In the genomic region with DNA sequence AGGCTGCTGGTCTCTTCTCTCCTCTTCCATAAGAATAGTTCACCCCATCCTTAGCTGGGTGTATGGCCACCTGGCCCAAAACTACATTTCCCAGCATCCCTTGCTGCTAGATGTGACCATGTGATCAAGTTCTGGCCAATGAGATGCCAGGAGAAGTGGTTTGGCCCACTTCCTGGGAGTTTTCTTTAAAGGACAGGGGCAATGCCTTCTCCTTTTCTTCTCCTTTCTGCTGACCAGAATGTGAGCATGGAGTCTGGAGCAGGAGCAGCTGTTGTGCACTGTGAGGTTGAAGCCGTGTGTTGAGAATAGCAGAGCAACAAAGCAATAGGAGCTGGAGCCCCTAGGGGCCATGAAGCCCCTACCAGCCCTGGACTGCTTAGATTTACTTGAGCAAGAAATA, we compare ENCODE assay signal across 8 cellular contexts. TPM values are rescaled to one million over a fixed set of nuclear protein-coding genes. Genes with fewer than 3 reads are reported as not detected.
DNase-seq lines count a peak whose midpoint lies in the region; ATAC-seq lines count a peak whose summit lies in the region.

No MANE protein-coding gene starts in this region.

- H3K27ac Mint-ChIP-seq in activated naive CD4-positive, alpha-beta T cell treated with anti-CD3 and anti-CD28 coated beads, Interleukin-2, amount 10 ng/mL, durations not matched to agents 7 days and 5 days = peak overlapping the region; percentile 86

- H3K9me3 Mint-ChIP-seq in activated naive CD4-positive, alpha-beta T cell treated with anti-CD3 and anti-CD28 coated beads, Interleukin-2, amount 10 ng/mL, durations not matched to agents 7 days and 5 days = peaks cover 1% of the 10 kb centered on the region

- H3K4me3 Mint-ChIP-seq in activated naive CD4-positive, alpha-beta T cell treated with anti-CD3 and anti-CD28 coated beads, Interleukin-2, amount 10 ng/mL, durations not matched to agents 7 days and 5 days = no peak overlapping the region

- peaks cover 86% of the 10 kb centered on the region for H3K4me1 Mint-ChIP-seq in activated naive CD4-positive, alpha-beta T cell treated with anti-CD3 and anti-CD28 coated beads, Interleukin-2, amount 10 ng/mL, durations not matched to agents 7 days and 5 days

- peaks cover 23% of the 10 kb centered on the region for H3K27me3 Mint-ChIP-seq in activated naive CD4-positive, alpha-beta T cell treated with anti-CD3 and anti-CD28 coated beads, Interleukin-2, amount 10 ng/mL, durations not matched to agents 7 days and 5 days

- intact Hi-C loops in head of caudate nucleus (cut with DNase I) (loop anchor here (10.0 kb wide), 1 partner anchor 59 kb away; no protein-coding TSS in a partner anchor), posterior vena cava (cut with DNase I) (no loop called here)

- H3K36me3 Mint-ChIP-seq in activated naive CD4-positive, alpha-beta T cell treated with anti-CD3 and anti-CD28 coated beads, Interleukin-2, amount 10 ng/mL, durations not matched to agents 7 days and 5 days = no peaks in the 10 kb centered on the region

- DNase-seq in ELR (ENCODE audit: low read depth) = peak; percentile 89
- peak; percentile 81 for DNase-seq in RPMI7951 (ENCODE audit: low read depth)
- peak; percentile 79 for DNase-seq in activated naive CD4-positive, alpha-beta T cell treated with anti-CD3 and anti-CD28 coated beads, Interleukin-2, amount 10 ng/mL, durations not matched to agents 7 days and 5 days
- peak in 41 of 42 donors; percentile 42 to 91 (median 77) for DNase-seq in head of caudate nucleus
- peak; percentile 78 for DNase-seq in pons (ENCODE audit: low spot score)
- DNase-seq in posterior vena cava (ENCODE audit: low spot score) = no peak

- ATAC-seq in HG03159 (IDR thresholded peaks at IDR 0.05; ENCODE audit: unreplicated experiment) (peak; percentile 60), HG02973 (IDR thresholded peaks at IDR 0.05; ENCODE audit: unreplicated experiment) (no peak)

- CTCF ChIA-PET in activated naive CD4-positive, alpha-beta T cell treated with anti-CD3 and anti-CD28 coated beads, Interleukin-2, amount 10 ng/mL, durations not matched to agents 7 days and 5 days (lab: Charles Lee) = interaction anchor here (0.8 to 1.4 kb wide), 4 partner anchors 14 to 445 kb away, joined by 3 to 4 read pairs (median 3); no protein-coding TSS in a partner anchor

RNA-seq across cellular contexts. Expression of a gene that starts 36.8 kb away (rescaled TPM):
- not detected in 2 replicates for total RNA-seq in RPMI7951 (2014; rRNA removed; shearing (Covaris generic))
- not detected for total RNA-seq in posterior vena cava

RNA-seq across cellular contexts. Expression of a gene that starts 41.8 kb away (rescaled TPM):
- total RNA-seq in RPMI7951 (2014; rRNA removed; shearing (Covaris generic)) = 39.2 and 40.6 TPM in 2 replicates
- total RNA-seq in posterior vena cava = 10 to 100 TPM; 22.7 to 25.6 TPM

RNA-seq across cellular contexts. Expression of a gene that starts 57.8 kb away (rescaled TPM):
- total RNA-seq in RPMI7951 (2014; rRNA removed; shearing (Covaris generic)) = 10.3 and 12.2 TPM in 2 replicates
- 10 to 100 TPM; 14.1 to 16.9 TPM for total RNA-seq in posterior vena cava
